In genomic region chr7:25143763-25144162, GRCh38 we compare ENCODE assay signal across 7 cellular contexts.
"Had no signal": no experiment of that assay in that cellular context is flagged by ENCODE, and none has a peak within 500 bp of the region (broad histone marks: within the 10 kb centered on the region; RNA-seq: fewer than 3 reads in every experiment).

No MANE protein-coding gene starts in this region.

- FAIRE-seq: GM12878, GM12891, GM12892, GM18507, GM19239 had no signal

- DNase-seq: GDM1, GF-D8 had no signal

- H3K4me3 ChIP-seq: GM12878 had no signal

- ATAC-seq: GM12878 had no signal
